8 cellular contexts compared by ENCODE assay signal in genomic region chr5:150777685-150778084, GRCh38. TPM values are rescaled to one million over a fixed set of nuclear protein-coding genes. Genes with fewer than 3 reads are reported as not detected.
DNase-seq lines count a peak whose midpoint lies in the region; ATAC-seq and TF ChIP-seq lines count a peak whose summit lies in the region.

No MANE protein-coding gene starts in this region.

- H3K4me1 ChIP-seq in upper lobe of left lung = peaks cover 21 to 33% (median 29%) of the 10 kb centered on the region in 4 donors

- in situ Hi-C loops in astrocyte of the cerebellum (cut with HindIII; ENCODE audit: low sequenced_read_pairs) (no loop called here), GM13976 (cut with MboI; ENCODE audit: low sequenced_read_pairs, unreplicated experiment) (loop anchor here (25.0 kb wide), 1 partner anchor 385 kb away; the partner anchor contains the start of gene ANXA6)

- H3K27ac ChIP-seq in upper lobe of left lung = peak overlapping the region; percentile 84 to 95 (median 91)

- TF ChIP-seq CTCF in astrocyte of the cerebellum (IDR thresholded peaks at IDR 0.05; ENCODE audit: low read depth, low read length, missing control alignments) = no peak
- TF ChIP-seq CTCF in upper lobe of left lung (IDR thresholded peaks at IDR 0.05) = no peak
- TF ChIP-seq CTCF in GM13976 (IDR thresholded peaks at IDR 0.05; ENCODE audit: borderline replicate concordance, control extremely low read depth, extremely low read depth, insufficient read depth, missing control alignments) = no peak

- H3K9me3 ChIP-seq in upper lobe of left lung = no peaks in the 10 kb centered on the region

- H3K9me3 Mint-ChIP-seq in activated naive CD4-positive, alpha-beta T cell treated with anti-CD3 and anti-CD28 coated beads, Interleukin-2, amount 50 U/mL, for 24 hours = no peaks in the 10 kb centered on the region
- no peaks in the 10 kb centered on the region for H3K9me3 Mint-ChIP-seq in memory B cell

- H3K4me3 ChIP-seq in astrocyte of the cerebellum (ENCODE audit: low read depth, low read length) (peak overlapping the region; percentile 78), upper lobe of left lung (peak overlapping the region in 2 of 4 donors; percentile 72 to 75)

- H3K4me3 Mint-ChIP-seq in activated naive CD4-positive, alpha-beta T cell treated with anti-CD3 and anti-CD28 coated beads, Interleukin-2, amount 50 U/mL, for 24 hours = peak overlapping the region; percentile 96
- peak overlapping the region; percentile 27 for H3K4me3 Mint-ChIP-seq in memory B cell

- H3K27me3 Mint-ChIP-seq in activated naive CD4-positive, alpha-beta T cell treated with anti-CD3 and anti-CD28 coated beads, Interleukin-2, amount 50 U/mL, for 24 hours = peaks cover 3% of the 10 kb centered on the region
- peaks cover 21% of the 10 kb centered on the region for H3K27me3 Mint-ChIP-seq in memory B cell

- ATAC-seq in memory B cell (ENCODE audit: low read depth) = no peak
- no peak for ATAC-seq in upper lobe of left lung (ENCODE audit: low FRiP score in 2 of 2)
- ATAC-seq in GM19035 (IDR thresholded peaks at IDR 0.05; ENCODE audit: unreplicated experiment) = no peak

- H3K4me1 Mint-ChIP-seq in activated naive CD4-positive, alpha-beta T cell treated with anti-CD3 and anti-CD28 coated beads, Interleukin-2, amount 50 U/mL, for 24 hours = peaks cover 48% of the 10 kb centered on the region
- peaks cover 11% of the 10 kb centered on the region for H3K4me1 Mint-ChIP-seq in memory B cell

- H3K36me3 ChIP-seq in upper lobe of left lung = no peaks in the 10 kb centered on the region

- DNase-seq in activated naive CD4-positive, alpha-beta T cell treated with anti-CD3 and anti-CD28 coated beads, Interleukin-2, amount 50 U/mL, for 16 hours = no peak
- no peak for DNase-seq in astrocyte of the cerebellum (ENCODE audit: low read depth)
- no peak for DNase-seq in memory B cell (ENCODE audit: low spot score in 2 of 2)
- DNase-seq in upper lobe of left lung = no peak
- no peak for DNase-seq in SW 1271 (lab: John Stamatoyannopoulos, UW)
- DNase-seq in GM13976 (ENCODE audit: low spot score) = no peak

- WGBS in upper lobe of left lung, 2 donors = 56 to 61% methylated on average over 3 of the region's 3 CpGs

- TF ChIP-seq EP300 in upper lobe of left lung (IDR thresholded peaks at IDR 0.05) = no peak

- H3K27me3 ChIP-seq in upper lobe of left lung = no peaks in the 10 kb centered on the region

- no peaks in the 10 kb centered on the region for H3K36me3 Mint-ChIP-seq in activated naive CD4-positive, alpha-beta T cell treated with anti-CD3 and anti-CD28 coated beads, Interleukin-2, amount 50 U/mL, for 24 hours
- H3K36me3 Mint-ChIP-seq in memory B cell = no peaks in the 10 kb centered on the region

- TF ChIP-seq POLR2A in upper lobe of left lung (IDR thresholded peaks at IDR 0.05) = no peak

- H3K27ac Mint-ChIP-seq in activated naive CD4-positive, alpha-beta T cell treated with anti-CD3 and anti-CD28 coated beads, Interleukin-2, amount 50 U/mL, for 24 hours = peak overlapping the region; percentile 5
- H3K27ac Mint-ChIP-seq in memory B cell = no peak overlapping the region

RNA-seq across cellular contexts. Expression of gene SMIM3, which starts 0.9 kb away (rescaled TPM):
- total RNA-seq in upper lobe of left lung = 10 to 100 TPM; 20.4 to 40.0 (median 21.6) TPM

RNA-seq across cellular contexts. Expression of gene DCTN4, which starts 18.9 kb away (rescaled TPM):
- 100 to 1,000 TPM in 1 of 6 donors, 10 to 100 TPM in 5; 37.8 to 111 (median 71.4) TPM for total RNA-seq in upper lobe of left lung
